In the genomic region with DNA sequence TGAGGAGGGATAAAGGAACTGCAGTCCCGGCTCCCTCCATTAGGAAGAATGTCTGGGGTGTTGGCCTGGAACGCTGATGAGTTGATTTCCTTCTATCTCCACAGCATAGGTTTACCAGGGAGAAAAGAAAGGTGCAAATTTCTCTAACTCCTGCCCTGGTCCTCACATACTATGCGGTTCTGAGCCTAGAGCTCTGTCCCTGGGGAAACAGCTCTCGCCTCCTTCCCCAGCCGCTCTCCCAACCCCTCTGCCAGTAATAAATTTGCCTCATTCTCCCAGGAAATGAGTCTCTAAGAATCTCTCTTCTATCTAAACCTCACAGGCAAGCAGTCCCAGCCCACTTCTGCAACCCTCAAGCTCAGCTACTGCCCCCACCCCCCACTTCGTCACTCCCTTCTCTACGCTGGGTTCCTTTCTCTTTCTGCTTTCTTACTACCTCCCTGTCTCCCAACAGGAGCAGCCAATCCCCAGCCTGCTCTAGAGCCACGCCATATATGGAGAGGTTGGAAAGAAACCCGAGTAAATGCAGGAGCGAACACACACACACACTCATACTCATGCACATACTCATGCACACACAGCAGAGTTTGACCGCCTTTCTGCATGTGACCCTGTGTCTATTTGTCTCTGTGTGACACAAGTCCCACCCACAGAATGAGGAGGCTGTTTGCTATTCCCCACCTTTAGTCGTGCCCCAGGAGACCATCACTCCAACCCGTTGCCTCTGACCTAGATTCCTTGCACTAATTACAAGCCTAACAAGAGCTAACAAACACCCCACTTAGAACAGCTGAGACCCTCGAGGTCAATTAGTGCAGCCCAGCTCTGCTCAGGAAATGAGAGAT, we compare ENCODE assay signal across 8 cellular contexts. TPM values are rescaled to one million over a fixed set of nuclear protein-coding genes. Genes with fewer than 3 reads are reported as not detected.
A peak's percentile ranks its signal among the peaks of the same experiment; 100 is the strongest.
DNase-seq lines count a peak whose midpoint lies in the region; ATAC-seq, FAIRE-seq and TF ChIP-seq lines count a peak whose summit lies in the region.

No MANE protein-coding gene starts in this region.

- DNase-seq in AG08395 (ENCODE audit: low spot score) (peak; percentile 98), NT2/D1 (ENCODE audit: low read depth, low spot score) (peak; percentile 97), bronchial epithelial cell (ENCODE audit: low read depth) (peak; percentile 99), retinal pigment epithelial cell (ENCODE audit: low read depth) (peak; percentile 98)

- H3K27me3 ChIP-seq in NT2/D1 (ENCODE audit: insufficient read depth, insufficient read length) (no peaks in the 10 kb centered on the region), bronchial epithelial cell (ENCODE audit: control insufficient read depth, insufficient read depth, low read length) (no peaks in the 10 kb centered on the region)

- TF ChIP-seq CTCF in bronchial epithelial cell (IDR thresholded peaks at IDR 0.05; ENCODE audit: insufficient read depth, low read length, severe bottlenecking), result peak; percentile 1
- TF ChIP-seq CTCF in retinal pigment epithelial cell (conservative IDR thresholded peaks at IDR 0.05; ENCODE audit: low read depth, low read length), result peak; percentile 6

- ATAC-seq in GM18498 (IDR thresholded peaks at IDR 0.05; ENCODE audit: unreplicated experiment) (peak; percentile 47), HG03378 (IDR thresholded peaks at IDR 0.05; ENCODE audit: unreplicated experiment) (peak; percentile 34), HG03571 (IDR thresholded peaks at IDR 0.05; ENCODE audit: unreplicated experiment) (no peak)

- FAIRE-seq in bronchial epithelial cell (lab: Jason Lieb, UNC), result no peak

- H3K4me3 ChIP-seq in NT2/D1 (ENCODE audit: insufficient read length, low read depth), result peak overlapping the region; percentile 16
- peak overlapping the region; percentile 20 for H3K4me3 ChIP-seq in bronchial epithelial cell (ENCODE audit: low read depth, low read length)
- H3K4me3 ChIP-seq in iPS-18c (ENCODE audit: insufficient read depth, low read depth, low read length), result peak overlapping the region; percentile 41
- peak overlapping the region; percentile 22 for H3K4me3 ChIP-seq in retinal pigment epithelial cell (ENCODE audit: low read length)

- H3K36me3 ChIP-seq in NT2/D1 (ENCODE audit: insufficient read depth, insufficient read length, low read length), result peaks cover 35% of the 10 kb centered on the region
- H3K36me3 ChIP-seq in bronchial epithelial cell (ENCODE audit: control insufficient read depth, insufficient read depth, low read length), result no peaks in the 10 kb centered on the region

- H3K4me1 ChIP-seq in NT2/D1 (ENCODE audit: insufficient read depth, insufficient read length), result peaks cover 13% of the 10 kb centered on the region

- H3K9me3 ChIP-seq in NT2/D1 (ENCODE audit: insufficient read depth, low read length) (no peaks in the 10 kb centered on the region), iPS-18c (ENCODE audit: control insufficient read depth, insufficient read depth, low read length) (no peaks in the 10 kb centered on the region)

- peak overlapping the region; percentile 69 for H3K9ac ChIP-seq in NT2/D1 (ENCODE audit: insufficient read length, low read depth)

RNA-seq across cellular contexts. Expression of a gene that starts 13.4 kb away (rescaled TPM):
- 4.5 and 6.1 TPM in 2 replicates for total RNA-seq in bronchial epithelial cell
